ENCODE assay signal across 25 cellular contexts in the genomic region with DNA sequence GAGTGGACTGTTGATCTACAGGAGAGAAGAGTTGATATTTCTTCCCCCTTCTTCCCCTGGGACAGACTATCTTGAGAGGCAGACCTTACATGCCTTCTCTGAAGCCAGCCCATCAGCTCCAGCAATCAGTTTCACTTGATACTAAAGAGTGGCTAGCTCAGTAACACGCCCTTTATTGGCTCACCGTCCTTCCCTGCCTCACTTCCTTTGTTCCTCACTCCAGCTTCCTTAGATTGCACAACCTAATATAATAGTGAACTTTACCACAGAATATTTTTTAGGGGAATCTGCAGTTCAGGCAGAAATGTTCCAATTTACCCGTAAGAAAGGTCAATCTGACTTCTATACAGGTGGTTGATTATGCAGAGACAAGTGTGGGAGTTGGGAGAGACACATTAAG.
DNase-seq lines count a peak whose midpoint lies in the region; FAIRE-seq and TF ChIP-seq lines count a peak whose summit lies in the region.
"Had no signal": no experiment of that assay in that cellular context is flagged by ENCODE, and none has a peak within 500 bp of the region (broad histone marks: within the 10 kb centered on the region; RNA-seq: fewer than 3 reads in every experiment).

No MANE protein-coding gene starts in this region.

- H3K4me3 ChIP-seq in mammary epithelial cell (replicated peaks in 1 of 3; ENCODE audit: insufficient read depth in 1 of 3, low read depth in 2 of 3, low read length in 3 of 3) (no peak overlapping the region), fibroblast of pulmonary artery (replicated peaks; ENCODE audit: low read depth, low read length) (no peak overlapping the region)
- H3K4me3 ChIP-seq: GM23338, Peyer's patch, SK-N-MC had no signal

- no TSS peak for BruUV-seq in mammary epithelial cell (replicated peaks; lab: Mats Ljungman, UMichigan)

- dilution Hi-C loops in mammary epithelial cell (cut with HindIII; ENCODE audit: low sequenced_read_pairs): no loop called here

- no peak for FAIRE-seq in GM12891 (lab: Jason Lieb, UNC)

- DNase-seq in MV-4-11 (lab: John Stamatoyannopoulos, UW) (peak; percentile 15), mammary epithelial cell (peak; percentile 34), fibroblast of pulmonary artery (ENCODE audit: low read depth) (peak; percentile 1), renal cortical epithelial cell (ENCODE audit: low read depth) (peak; percentile 4), iPS-NIHi11 (ENCODE audit: low spot score) (no peak), GM19240 (ENCODE audit: insufficient read length, low spot score) (no peak), cardiac septum (ENCODE audit: low spot score) (no peak), GM12891 (ENCODE audit: insufficient read length, low spot score) (no peak)
- DNase-seq: Calu3, DND-41, H9, HFFc6, NCI-H1092, NCI-H1436, NCI-H187, NCI-H2081 treated with DMSO at 0.1 percent for 48 hours, NCI-H2171, NCI-H226, NCI-H510A, NCI-H69, Peyer's patch, SIG-M5 had no signal

- no peaks in the 10 kb centered on the region for H4K20me1 ChIP-seq in mammary epithelial cell (ENCODE audit: insufficient read depth, low read length)

- no peak overlapping the region for H3K4me2 ChIP-seq in mammary epithelial cell (ENCODE audit: insufficient read depth, low read depth, low read length)
- H3K4me2 ChIP-seq: GM23338, KMS-11 had no signal

- H2AFZ ChIP-seq in mammary epithelial cell (ENCODE audit: low read depth, low read length): peak overlapping the region; percentile 56
- H2AFZ ChIP-seq: GM23338 had no signal

- in situ Hi-C loops in mammary epithelial cell (cut with MboI; ENCODE audit: low sequenced_read_pairs in 2 of 2): no loop called here

- TF ChIP-seq POLR2A in GM12891 (IDR thresholded peaks at IDR 0.05; ENCODE audit: low read depth, low read length): no peak

- CTCF ChIA-PET in mammary epithelial cell (lab: Charles Lee; ENCODE audit: low non-redundant PET): no interaction called here

- intact Hi-C loops in mammary epithelial cell (cut with micrococcal nuclease) (no loop called here), cardiac septum (cut with DNase I) (no loop called here)

- H3K9ac ChIP-seq in mammary epithelial cell (ENCODE audit: insufficient read depth, low read length): no peak overlapping the region
- H3K9ac ChIP-seq: KMS-11 had no signal

- 73% methylated on average over 3 of the region's 3 CpGs for WGBS in mammary epithelial cell (ENCODE audit: low coverage, missing lambda C conversion rate)

- H3K27ac ChIP-seq in mammary epithelial cell (ENCODE audit: insufficient read depth, low read depth, low read length): no peak overlapping the region
- H3K27ac ChIP-seq: KMS-11, Peyer's patch, SK-N-MC had no signal

- no peaks in the 10 kb centered on the region for H3K79me2 ChIP-seq in mammary epithelial cell (ENCODE audit: insufficient read depth, low read length)

- H3K4me1 ChIP-seq in mammary epithelial cell (ENCODE audit: insufficient read depth, low read length): peaks cover 3% of the 10 kb centered on the region
- H3K4me1 ChIP-seq: Peyer's patch had no signal

- no peak for TF ChIP-seq CTCF in mammary epithelial cell (conservative IDR thresholded peaks at IDR 0.05 in 1 of 2, IDR thresholded peaks at IDR 0.05 in 1 of 2; ENCODE audit: extremely low read depth in 1 of 2, insufficient read depth in 1 of 2, low read depth in 1 of 2, low read length in 2 of 2)
- no peak for TF ChIP-seq CTCF in fibroblast of pulmonary artery (IDR thresholded peaks at IDR 0.05; ENCODE audit: low read length, missing control alignments)

- no peaks in the 10 kb centered on the region for H3K9me3 ChIP-seq in mammary epithelial cell (replicated peaks; ENCODE audit: insufficient read depth, low read length)
- H3K9me3 ChIP-seq: Peyer's patch had no signal

- no peaks in the 10 kb centered on the region for H3K27me3 ChIP-seq in mammary epithelial cell (ENCODE audit: insufficient read depth, low read length)
- H3K27me3 ChIP-seq: Peyer's patch had no signal

- no peaks in the 10 kb centered on the region for H3K36me3 ChIP-seq in mammary epithelial cell (ENCODE audit: insufficient read depth, low read length)
- H3K36me3 ChIP-seq: Peyer's patch had no signal

TF ChIP-seq in GM12891, 5 proteins besides CTCF, POLR2A, EP300 and RAD21:
- TF ChIP-seq TAF1 (IDR thresholded peaks at IDR 0.05; ENCODE audit: low read depth, low read length) (no peak), PAX5 (IDR thresholded peaks at IDR 0.05; ENCODE audit: insufficient read depth, low read length, severe bottlenecking) (no peak), SPI1 (IDR thresholded peaks at IDR 0.05; ENCODE audit: low read depth, low read length) (no peak), POU2F2 (IDR thresholded peaks at IDR 0.05; ENCODE audit: low read depth, low read length) (no peak), POLR2AphosphoS5 (IDR thresholded peaks at IDR 0.05; ENCODE audit: low read depth, low read length) (no peak)

Comparison
In these comparisons a context has a peak if more than half of its experiments do, and no peak if none do; other contexts are left out.
1. DNase-seq: peak in MV-4-11 (single experiment), mammary epithelial cell (single experiment), fibroblast of pulmonary artery (single experiment) and renal cortical epithelial cell (single experiment); none in iPS-NIHi11 (single experiment), GM19240 (single experiment), cardiac septum (single experiment) and GM12891 (single experiment).